1 cellular context compared by ENCODE assay signal in genomic region chr5:133110709-133111108, GRCh38.
TF ChIP-seq lines count a peak whose summit lies in the region.

No MANE protein-coding gene starts in this region.

TF ChIP-seq in GM23338, 12 proteins besides CTCF, POLR2A, EP300 and RAD21 (continued from another document):
- TF ChIP-seq ZNF462 (CRISPR knock-in tag; IDR thresholded peaks at IDR 0.05) (no peak), EZH2phosphoT487 (IDR thresholded peaks at IDR 0.05; ENCODE audit: unreplicated experiment) (no peak), ETS1 (IDR thresholded peaks at IDR 0.05) (no peak), EZH2 (IDR thresholded peaks at IDR 0.05; ENCODE audit: low read depth, unreplicated experiment) (no peak), ZNF114 (CRISPR knock-in tag; IDR thresholded peaks at IDR 0.05) (no peak)
